Comparison of ENCODE assay signal across 18 cellular contexts in the genomic region with DNA sequence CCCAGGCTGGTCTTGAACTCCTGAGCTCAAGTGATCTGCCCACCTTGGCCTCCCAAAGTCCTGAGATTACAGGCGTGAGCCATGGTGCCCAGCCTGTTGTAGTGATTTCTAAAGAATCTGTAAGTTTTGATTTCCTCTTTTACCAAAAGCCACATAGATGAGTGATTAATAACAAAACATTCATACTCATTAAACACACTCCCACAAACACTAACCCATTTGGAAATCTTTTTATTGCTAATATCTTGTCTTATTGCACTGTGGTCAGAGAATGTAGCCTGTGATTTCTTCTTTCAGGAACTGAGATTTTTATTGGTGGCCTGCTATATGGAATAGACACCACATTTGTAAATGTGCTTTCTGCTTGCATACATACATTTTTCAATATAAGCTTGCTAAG.
"Had no signal": no experiment of that assay in that cellular context is flagged by ENCODE, and none has a peak within 500 bp of the region (broad histone marks: within the 10 kb centered on the region; RNA-seq: fewer than 3 reads in every experiment).

No MANE protein-coding gene starts in this region.

- H3K4me3 Mint-ChIP-seq: activated B cell treated with CpG ODN at 0.5 μM for 24 hours; activated naive CD4-positive, alpha-beta T cell treated with anti-CD3 and anti-CD28 coated beads, Interleukin-2, amount 50 U/mL, for 24 hours; activated T-helper 1 cell treated with anti-CD3 and anti-CD28 coated beads, Interleukin-12 subunit alpha, Interleukin-12 subunit beta, Interleukin-2, Interleukin-4 antibody, amounts not matched to agents 30 ng/mL and 10 ng/mL and 1 ng/mL, durations not matched to agents 14 hours and 24 hours and 36 hours; brain; effector memory CD8-positive, alpha-beta T cell; naive thymus-derived CD8-positive, alpha-beta T cell; neural progenitor cell; T-helper 1 cell treated with Interleukin-12 subunit alpha and Interleukin-12 subunit beta and Interleukin-4 antibody, amounts not matched to agents 30 μg/mL and 1 μg/mL, for 36 hours had no signal

- H3K36me3 Mint-ChIP-seq: activated naive CD4-positive, alpha-beta T cell treated with anti-CD3 and anti-CD28 coated beads, Interleukin-2, amount 50 U/mL, for 24 hours; naive thymus-derived CD8-positive, alpha-beta T cell had no signal

- H3K4me1 Mint-ChIP-seq: activated B cell treated with CpG ODN at 0.5 μM for 24 hours; activated naive CD4-positive, alpha-beta T cell treated with anti-CD3 and anti-CD28 coated beads, Interleukin-2, amount 50 U/mL, for 24 hours; naive thymus-derived CD8-positive, alpha-beta T cell; neural progenitor cell had no signal

- H3K27ac ChIP-seq: esophagus muscularis mucosa, gastrocnemius medialis, left ventricle myocardium inferior, neural progenitor cell, sigmoid colon, testis, upper lobe of left lung had no signal

- H3K27me3 ChIP-seq: esophagus muscularis mucosa, gastrocnemius medialis, neural progenitor cell, sigmoid colon, testis, upper lobe of left lung had no signal

- H3K9me3 Mint-ChIP-seq: activated B cell treated with CpG ODN at 0.5 μM for 24 hours; activated naive CD4-positive, alpha-beta T cell treated with anti-CD3 and anti-CD28 coated beads, Interleukin-2, amount 50 U/mL, for 24 hours; activated T-helper 1 cell treated with anti-CD3 and anti-CD28 coated beads, Interleukin-12 subunit alpha, Interleukin-12 subunit beta, Interleukin-2, Interleukin-4 antibody, amounts not matched to agents 30 ng/mL and 10 ng/mL and 1 ng/mL, durations not matched to agents 14 hours and 24 hours and 36 hours; effector memory CD8-positive, alpha-beta T cell; naive thymus-derived CD8-positive, alpha-beta T cell; T-helper 1 cell treated with Interleukin-12 subunit alpha and Interleukin-12 subunit beta and Interleukin-4 antibody, amounts not matched to agents 30 μg/mL and 1 μg/mL, for 36 hours had no signal

- H3K27me3 Mint-ChIP-seq: activated naive CD4-positive, alpha-beta T cell treated with anti-CD3 and anti-CD28 coated beads, Interleukin-2, amount 50 U/mL, for 24 hours; brain had no signal

- H3K27ac Mint-ChIP-seq: activated B cell treated with CpG ODN at 0.5 μM for 24 hours; activated naive CD4-positive, alpha-beta T cell treated with anti-CD3 and anti-CD28 coated beads, Interleukin-2, amount 50 U/mL, for 24 hours; activated T-helper 1 cell treated with anti-CD3 and anti-CD28 coated beads, Interleukin-12 subunit alpha, Interleukin-12 subunit beta, Interleukin-2, Interleukin-4 antibody, amounts not matched to agents 30 ng/mL and 10 ng/mL and 1 ng/mL, durations not matched to agents 14 hours and 24 hours and 36 hours; brain; effector memory CD8-positive, alpha-beta T cell; naive thymus-derived CD8-positive, alpha-beta T cell; neural progenitor cell; T-helper 1 cell treated with Interleukin-12 subunit alpha and Interleukin-12 subunit beta and Interleukin-4 antibody, amounts not matched to agents 30 μg/mL and 1 μg/mL, for 36 hours had no signal

- ATAC-seq: effector memory CD8-positive, alpha-beta T cell; gastrocnemius medialis; naive thymus-derived CD8-positive, alpha-beta T cell had no signal

- H3K9me3 ChIP-seq: esophagus muscularis mucosa, gastrocnemius medialis, left ventricle myocardium inferior, sigmoid colon, testis, upper lobe of left lung had no signal

- DNase-seq: activated B cell treated with CpG ODN at 0.5 μM for 24 hours; activated CD4-positive, alpha-beta T cell treated with anti-CD3 and anti-CD28 coated beads for 4 hours; activated gamma-delta T cell treated with Interleukin-2 at 50 U/mL for 16 hours; effector memory CD8-positive, alpha-beta T cell; gastrocnemius medialis; left ventricle myocardium inferior; naive thymus-derived CD8-positive, alpha-beta T cell; sigmoid colon; stimulated activated CD4-positive, alpha-beta T cell treated with anti-CD3 and anti-CD28 coated beads, Interleukin-4, amount 100 ng/mL, for 24 hours; T1000; testis; upper lobe of left lung had no signal

- H3K36me3 ChIP-seq: esophagus muscularis mucosa, gastrocnemius medialis, left ventricle myocardium inferior, neural progenitor cell, sigmoid colon, upper lobe of left lung had no signal

- H3K4me3 ChIP-seq: esophagus muscularis mucosa, gastrocnemius medialis, left ventricle myocardium inferior, neural progenitor cell, sigmoid colon, testis, upper lobe of left lung had no signal
